10 cellular contexts compared by ENCODE assay signal in the genomic region with DNA sequence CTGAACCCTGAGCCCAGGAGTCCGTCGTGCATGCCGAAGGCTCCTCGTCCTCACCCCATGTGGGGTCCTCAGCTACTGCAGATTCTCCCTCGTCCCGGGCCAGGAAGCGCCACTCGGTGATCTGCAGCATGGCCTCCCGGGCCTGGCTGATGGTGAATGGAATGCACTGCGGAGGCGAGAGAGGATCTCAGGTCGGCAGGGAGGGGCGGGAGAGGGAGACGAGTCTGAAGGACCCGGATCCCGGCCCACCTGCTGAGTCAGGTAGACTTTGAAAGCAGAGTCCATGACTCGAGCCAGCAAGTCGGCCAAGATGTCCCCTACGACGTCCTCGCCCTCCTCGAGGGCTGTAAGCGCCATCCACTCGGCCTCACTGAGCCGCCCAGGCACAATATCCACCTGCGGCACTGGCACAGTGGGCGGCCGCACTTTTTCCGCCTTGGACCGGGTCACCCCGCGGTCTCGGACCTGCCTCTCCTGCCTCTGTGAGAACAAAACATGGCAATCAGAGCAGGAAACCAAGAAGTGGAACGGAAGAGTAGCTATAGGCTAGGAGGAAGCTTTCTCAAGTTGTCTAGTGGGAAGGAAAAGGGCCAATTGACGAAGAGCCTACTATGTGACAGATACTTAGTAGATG. TPM values are rescaled to one million over a fixed set of nuclear protein-coding genes. Genes with fewer than 3 reads are reported as not detected.
A peak's percentile ranks its signal among the peaks of the same experiment; 100 is the strongest.
DNase-seq lines count a peak whose midpoint lies in the region; ATAC-seq and TF ChIP-seq lines count a peak whose summit lies in the region.
"Had no signal": no experiment of that assay in that cellular context is flagged by ENCODE, and none has a peak within 500 bp of the region (broad histone marks: within the 10 kb centered on the region; RNA-seq: fewer than 3 reads in every experiment).

No MANE protein-coding gene starts in this region.

- no peaks in the 10 kb centered on the region for H3K36me3 ChIP-seq in colonic mucosa
- no peaks in the 10 kb centered on the region for H3K36me3 ChIP-seq in muscle layer of colon (ENCODE audit: insufficient read depth, low read length)

- TF ChIP-seq CTCF in colonic mucosa (IDR thresholded peaks at IDR 0.05) (no peak), GM20000 (IDR thresholded peaks at IDR 0.05; ENCODE audit: extremely low read depth, missing control alignments) (no peak)

- ATAC-seq in stimulated activated naive CD8-positive, alpha-beta T cell treated with anti-CD3 and anti-CD28 coated beads, Interleukin-15, Interleukin-2, amounts not matched to agents 100 U/mL and 50 U/mL, for 24 hours: no peak
- ATAC-seq in HG02798 (IDR thresholded peaks at IDR 0.05; ENCODE audit: poor library complexity, unreplicated experiment): no peak

- H3K4me1 ChIP-seq in colonic mucosa: no peaks in the 10 kb centered on the region
- peaks cover 16% of the 10 kb centered on the region for H3K4me1 ChIP-seq in muscle layer of colon (ENCODE audit: insufficient read depth, low read length)

- H3K27me3 ChIP-seq in colonic mucosa: no peaks in the 10 kb centered on the region
- no peaks in the 10 kb centered on the region for H3K27me3 ChIP-seq in muscle layer of colon (ENCODE audit: control insufficient read depth in 1 of 2, insufficient read depth in 2 of 2, low read length in 2 of 2)

- no peaks in the 10 kb centered on the region for H3K27me3 Mint-ChIP-seq in stimulated activated naive CD8-positive, alpha-beta T cell treated with anti-CD3 and anti-CD28 coated beads, Interleukin-15, Interleukin-2, amounts not matched to agents 100 ng/mL and 50 ng/mL, for 24 hours

- H3K27ac Mint-ChIP-seq in stimulated activated naive CD8-positive, alpha-beta T cell treated with anti-CD3 and anti-CD28 coated beads, Interleukin-15, Interleukin-2, amounts not matched to agents 100 ng/mL and 50 ng/mL, for 24 hours: no peak overlapping the region

- H3K9me3 ChIP-seq in colonic mucosa: no peaks in the 10 kb centered on the region
- H3K9me3 ChIP-seq in muscle layer of colon (ENCODE audit: low read length): no peaks in the 10 kb centered on the region

- H3K4me3 ChIP-seq in colonic mucosa (peak overlapping the region; percentile 52), muscle layer of colon (ENCODE audit: low read depth in 1 of 2, low read length in 2 of 2) (peak overlapping the region; percentile 24 to 90)

- no peak overlapping the region for H3K27ac ChIP-seq in colonic mucosa
- peak overlapping the region; percentile 55 for H3K27ac ChIP-seq in muscle layer of colon (ENCODE audit: low read depth, low read length)
- H3K27ac ChIP-seq: HL-60 had no signal

- H3K9me3 Mint-ChIP-seq in stimulated activated naive CD8-positive, alpha-beta T cell treated with anti-CD3 and anti-CD28 coated beads, Interleukin-15, Interleukin-2, amounts not matched to agents 100 ng/mL and 50 ng/mL, for 24 hours: no peaks in the 10 kb centered on the region

- H3K4me3 Mint-ChIP-seq in stimulated activated naive CD8-positive, alpha-beta T cell treated with anti-CD3 and anti-CD28 coated beads, Interleukin-15, Interleukin-2, amounts not matched to agents 100 ng/mL and 50 ng/mL, for 24 hours: peak overlapping the region; percentile 65

- peaks cover 26% of the 10 kb centered on the region for H3K4me1 Mint-ChIP-seq in stimulated activated naive CD8-positive, alpha-beta T cell treated with anti-CD3 and anti-CD28 coated beads, Interleukin-15, Interleukin-2, amounts not matched to agents 100 ng/mL and 50 ng/mL, for 24 hours (ENCODE audit: low read depth)

- intact Hi-C loops in colonic mucosa (cut with DNase I): no loop called here

- H3K9ac ChIP-seq in colonic mucosa (ENCODE audit: low read depth in 2 of 2, low read length in 2 of 2) (peak overlapping the region in 1 of 2 donors; percentile 84), muscle layer of colon (ENCODE audit: low read length) (no peak overlapping the region)

- no peaks in the 10 kb centered on the region for H3K36me3 Mint-ChIP-seq in stimulated activated naive CD8-positive, alpha-beta T cell treated with anti-CD3 and anti-CD28 coated beads, Interleukin-15, Interleukin-2, amounts not matched to agents 100 ng/mL and 50 ng/mL, for 24 hours (ENCODE audit: low read depth)

- DNase-seq in stimulated activated naive CD8-positive, alpha-beta T cell treated with anti-CD3 and anti-CD28 coated beads, Interleukin-15, Interleukin-2, amounts not matched to agents 100 U/mL and 50 U/mL, for 24 hours: no peak
- DNase-seq in colonic mucosa (no peak), GM20000 (ENCODE audit: low spot score) (no peak), SHP77 treated with DMSO at 0.1 percent for 48 hours (lab: John Stamatoyannopoulos, UW) (no peak)
- no peak for DNase-seq in activated CD8-positive, alpha-beta memory T cell treated with anti-CD3 and anti-CD28 coated beads for 24 hours
- DNase-seq: activated CD8-positive, alpha-beta memory T cell treated with anti-CD3 and anti-CD28 coated beads, Interleukin-2, amount 50 U/mL, for 4 hours had no signal

RNA-seq across cellular contexts. Expression of a gene that starts 5.5 kb away (rescaled TPM):
- total RNA-seq in colonic mucosa: 1 to 10 TPM in 1 of 2 donors, under 1 TPM in 1; 0.62 to 1.1 TPM

RNA-seq across cellular contexts. Expression of a gene that starts 5.7 kb away (rescaled TPM):
- 1 to 10 TPM; 7.5 to 9.0 TPM for total RNA-seq in colonic mucosa

RNA-seq across cellular contexts. Expression of a gene that starts 25.9 kb away (rescaled TPM):
- 10 to 100 TPM; 51.4 to 89.9 TPM for total RNA-seq in colonic mucosa

RNA-seq across cellular contexts. Expression of a gene that starts 35.8 kb away (rescaled TPM):
- total RNA-seq in colonic mucosa: 100 to 1,000 TPM; 111 to 114 TPM

RNA-seq across cellular contexts. Expression of a gene that starts 39.0 kb away (rescaled TPM):
- total RNA-seq in colonic mucosa: 10 to 100 TPM; 18.2 to 23.9 TPM
